In genomic region chr2:7915302-7916200, GRCh38 we compare ENCODE assay signal across 13 cellular contexts.
DNase-seq lines count a peak whose midpoint lies in the region; ATAC-seq and TF ChIP-seq lines count a peak whose summit lies in the region.
"Had no signal": no experiment of that assay in that cellular context is flagged by ENCODE, and none has a peak within 500 bp of the region (broad histone marks: within the 10 kb centered on the region; RNA-seq: fewer than 3 reads in every experiment).

No MANE protein-coding gene starts in this region.

- CTCF ChIA-PET in Panc1 (lab: Charles Lee) = no interaction called here

- in situ Hi-C loops in Panc1 (cut with HindIII; ENCODE audit: low pct_unique_long_range_greater_than_20kb, low sequenced_read_pairs) = no loop called here

- DNase-seq in Right ventricle myocardium superior = no peak
- no peak for DNase-seq in right atrium auricular region (ENCODE audit: low spot score)
- no peak for DNase-seq in Panc1 (ENCODE audit: low read depth, low spot score)
- no peak for DNase-seq in left ventricle myocardium inferior
- DNase-seq in suprapubic skin (ENCODE audit: low spot score in 2 of 2) = no peak
- DNase-seq in midbrain (lab: John Stamatoyannopoulos, UW) = no peak
- DNase-seq in SIG-M5 (lab: John Stamatoyannopoulos, UW) = no peak
- no peak for DNase-seq in Kasumi-1 (lab: John Stamatoyannopoulos, UW)
- DNase-seq: adrenal gland; effector CD4-positive, alpha-beta T cell; NCI-H2107; SW 1271; upper lobe of right lung had no signal

- TF ChIP-seq POLR2A in suprapubic skin (IDR thresholded peaks at IDR 0.05) = no peak

- no peak overlapping the region for H3K27ac ChIP-seq in right atrium auricular region
- no peak overlapping the region for H3K27ac ChIP-seq in Panc1 (ENCODE audit: low read length)
- no peak overlapping the region for H3K27ac ChIP-seq in left ventricle myocardium inferior (replicated peaks)
- H3K27ac ChIP-seq in suprapubic skin = no peak overlapping the region
- H3K27ac ChIP-seq: adrenal gland, upper lobe of right lung had no signal

- no peaks in the 10 kb centered on the region for H3K27me3 ChIP-seq in right atrium auricular region
- H3K27me3 ChIP-seq in Panc1 (ENCODE audit: control insufficient read depth, insufficient read depth, low read length) = no peaks in the 10 kb centered on the region; the same call in 1 of the 2 replicates
- H3K27me3 ChIP-seq in left ventricle myocardium inferior (ENCODE audit: low read depth) = no peaks in the 10 kb centered on the region
- H3K27me3 ChIP-seq in suprapubic skin = no peaks in the 10 kb centered on the region
- H3K27me3 ChIP-seq: adrenal gland, upper lobe of right lung had no signal

- WGBS in suprapubic skin = 67% methylated on average over 15 of the region's 15 CpGs

- POLR2A ChIA-PET in Panc1 (lab: Charles Lee) = no interaction called here

- intact Hi-C loops in Right ventricle myocardium superior (cut with DNase I) = no loop called here
- intact Hi-C loops in Panc1 (cut with micrococcal nuclease; ENCODE audit: unreplicated experiment) = no loop called here
- intact Hi-C loops in left ventricle myocardium inferior (cut with micrococcal nuclease) = no loop called here

- H3K4me3 ChIP-seq in right atrium auricular region (peak overlapping the region in 1 of 2 donors; percentile 6), Panc1 (ENCODE audit: low read depth in 2 of 2, low read length in 2 of 2) (peak overlapping the region; percentile 23 to 42), left ventricle myocardium inferior (peak overlapping the region; percentile 45), suprapubic skin (peak overlapping the region; percentile 31)
- H3K4me3 ChIP-seq: adrenal gland, upper lobe of right lung had no signal

- ATAC-seq in Right ventricle myocardium superior (ENCODE audit: poor library complexity) = peak; percentile 36
- peak; percentile 75 for ATAC-seq in Panc1
- ATAC-seq: upper lobe of right lung had no signal

- TF ChIP-seq CTCF in right atrium auricular region (IDR thresholded peaks at IDR 0.05) (no peak), Panc1 (IDR thresholded peaks at IDR 0.05) (no peak), left ventricle myocardium inferior (IDR thresholded peaks at IDR 0.05; ENCODE audit: borderline replicate concordance) (no peak), suprapubic skin (IDR thresholded peaks at IDR 0.05) (no peak)

- no peaks in the 10 kb centered on the region for H3K9me3 ChIP-seq in right atrium auricular region
- H3K9me3 ChIP-seq in Panc1 (ENCODE audit: control insufficient read depth, insufficient read depth, low read depth, low read length) = no peaks in the 10 kb centered on the region
- H3K9me3 ChIP-seq in left ventricle myocardium inferior (replicated peaks) = no peaks in the 10 kb centered on the region
- no peaks in the 10 kb centered on the region for H3K9me3 ChIP-seq in suprapubic skin
- H3K9me3 ChIP-seq: adrenal gland, upper lobe of right lung had no signal

- H3K36me3 ChIP-seq in right atrium auricular region (no peaks in the 10 kb centered on the region), Panc1 (ENCODE audit: control insufficient read depth, insufficient read depth, low read length) (no peaks in the 10 kb centered on the region), left ventricle myocardium inferior (no peaks in the 10 kb centered on the region), suprapubic skin (no peaks in the 10 kb centered on the region)
- H3K36me3 ChIP-seq: adrenal gland, upper lobe of right lung had no signal

- no peak for TF ChIP-seq EP300 in suprapubic skin (IDR thresholded peaks at IDR 0.05)

- no peaks in the 10 kb centered on the region for H3K4me1 ChIP-seq in right atrium auricular region
- no peaks in the 10 kb centered on the region for H3K4me1 ChIP-seq in Panc1 (ENCODE audit: control insufficient read depth, insufficient read depth, low read length)
- H3K4me1 ChIP-seq in left ventricle myocardium inferior = no peaks in the 10 kb centered on the region
- no peaks in the 10 kb centered on the region for H3K4me1 ChIP-seq in suprapubic skin
- H3K4me1 ChIP-seq: adrenal gland, upper lobe of right lung had no signal

- BruUV-seq in Panc1 (replicated peaks; lab: Mats Ljungman, UMichigan) = no TSS peak
